In genomic region chr3:14410106-14410500, GRCh38 we compare ENCODE assay signal across 12 cellular contexts. TPM values are rescaled to one million over a fixed set of nuclear protein-coding genes. Genes with fewer than 3 reads are reported as not detected.
DNase-seq lines count a peak whose midpoint lies in the region; ATAC-seq and TF ChIP-seq lines count a peak whose summit lies in the region.
"Had no signal": no experiment of that assay in that cellular context is flagged by ENCODE, and none has a peak within 500 bp of the region (broad histone marks: within the 10 kb centered on the region; RNA-seq: fewer than 3 reads in every experiment).

No MANE protein-coding gene starts in this region.

- H3K9me3 Mint-ChIP-seq in MCF 10A (ENCODE audit: unreplicated experiment) (no peaks in the 10 kb centered on the region), WTC11 (no peaks in the 10 kb centered on the region)
- no peaks in the 10 kb centered on the region for H3K9me3 Mint-ChIP-seq in CD4-positive, alpha-beta memory T cell

- H3K27me3 Mint-ChIP-seq in MCF 10A (ENCODE audit: insufficient read depth, unreplicated experiment) (no peaks in the 10 kb centered on the region), WTC11 (ENCODE audit: low read depth) (no peaks in the 10 kb centered on the region)
- no peaks in the 10 kb centered on the region for H3K27me3 Mint-ChIP-seq in CD4-positive, alpha-beta memory T cell

- DNase-seq in MCF 10A (ENCODE audit: unreplicated experiment): no peak
- no peak for DNase-seq in breast epithelium (ENCODE audit: low spot score in 2 of 2)
- no peak for DNase-seq in WTC11 (ENCODE audit: low spot score)
- no peak for DNase-seq in left lung
- no peak for DNase-seq in thyroid gland
- DNase-seq in CD4-positive, alpha-beta memory T cell: no peak
- DNase-seq in NCI-H1436 treated with DMSO at 0.1 percent for 48 hours (lab: John Stamatoyannopoulos, UW): no peak
- DNase-seq: caudate nucleus, NCI-H1436 had no signal

- peaks cover 32% of the 10 kb centered on the region for H3K4me1 Mint-ChIP-seq in MCF 10A (ENCODE audit: insufficient read depth, unreplicated experiment)
- peaks cover 86% of the 10 kb centered on the region for H3K4me1 Mint-ChIP-seq in WTC11
- peaks cover 22 to 55% (median 42%) of the 10 kb centered on the region in 4 donors for H3K4me1 Mint-ChIP-seq in CD4-positive, alpha-beta memory T cell

- TF ChIP-seq CTCF in MCF 10A (IDR thresholded peaks at IDR 0.05; ENCODE audit: unreplicated experiment): no peak
- no peak for TF ChIP-seq CTCF in breast epithelium (IDR thresholded peaks at IDR 0.05)
- TF ChIP-seq CTCF in WTC11 (IDR thresholded peaks at IDR 0.05): no peak
- no peak for TF ChIP-seq CTCF in left lung (IDR thresholded peaks at IDR 0.05)
- TF ChIP-seq CTCF in thyroid gland (IDR thresholded peaks at IDR 0.05): no peak

- no peaks in the 10 kb centered on the region for H3K9me3 ChIP-seq in breast epithelium
- no peaks in the 10 kb centered on the region for H3K9me3 ChIP-seq in left lung
- H3K9me3 ChIP-seq in thyroid gland: no peaks in the 10 kb centered on the region
- H3K9me3 ChIP-seq in CD4-positive, alpha-beta memory T cell (ENCODE audit: control insufficient read depth in 1 of 2, low read length in 2 of 2): no peaks in the 10 kb centered on the region

- H3K4me1 ChIP-seq in breast epithelium: peaks cover 0 to 3% of the 10 kb centered on the region in 2 donors
- peaks cover 51 to 100% of the 10 kb centered on the region in 2 donors for H3K4me1 ChIP-seq in left lung
- peaks cover 68 to 95% of the 10 kb centered on the region in 2 donors for H3K4me1 ChIP-seq in thyroid gland
- peaks cover 40% of the 10 kb centered on the region for H3K4me1 ChIP-seq in CD4-positive, alpha-beta memory T cell (ENCODE audit: insufficient read depth, low read length)

- POLR2A ChIA-PET in MCF 10A (lab: Yijun Ruan, JAX) (no interaction called here), WTC11 (lab: Charles Lee) (no interaction called here)
- POLR2A ChIA-PET in CD4-positive, alpha-beta memory T cell (lab: Charles Lee; ENCODE audit: partially characterized antibody): interaction anchor here (15.7 kb wide), 1 partner anchor 18 kb away, joined by 394 read pairs; no protein-coding TSS in a partner anchor

- peak overlapping the region in 1 of 2 donors; percentile 35 for H3K27ac ChIP-seq in breast epithelium
- H3K27ac ChIP-seq in left lung: peak overlapping the region; percentile 77 to 90
- peak overlapping the region; percentile 74 to 93 (median 83) for H3K27ac ChIP-seq in thyroid gland
- no peak overlapping the region for H3K27ac ChIP-seq in CD4-positive, alpha-beta memory T cell (ENCODE audit: low read depth, low read length)
- H3K27ac ChIP-seq: epithelial cell of prostate had no signal

- ATAC-seq in WTC11 (no peak), left lung (no peak), HG03045 (IDR thresholded peaks at IDR 0.05; ENCODE audit: unreplicated experiment) (no peak)

- CTCF ChIA-PET in MCF 10A (lab: Yijun Ruan, JAX): interaction anchor here (0.6 kb wide), 1 partner anchor 177 kb away, joined by 3 read pairs; no protein-coding TSS in a partner anchor
- CTCF ChIA-PET in WTC11 (lab: Charles Lee): interaction anchor here (3.0 kb wide), 1 partner anchor 48 kb away, joined by 10 read pairs; no protein-coding TSS in a partner anchor
- CTCF ChIA-PET in CD4-positive, alpha-beta memory T cell (lab: Charles Lee; ENCODE audit: partially characterized antibody): interaction anchor here (0.9 to 1.5 kb wide), 2 partner anchors 19 to 22 kb away, joined by 3 to 4 read pairs; no protein-coding TSS in a partner anchor

- H3K27me3 ChIP-seq in breast epithelium (no peaks in the 10 kb centered on the region), left lung (no peaks in the 10 kb centered on the region), thyroid gland (no peaks in the 10 kb centered on the region)
- H3K27me3 ChIP-seq in CD4-positive, alpha-beta memory T cell (ENCODE audit: insufficient read depth, low read length): no peaks in the 10 kb centered on the region

- intact Hi-C loops in MCF 10A (cut with micrococcal nuclease) (no loop called here), breast epithelium (cut with DNase I; ENCODE audit: low total_unique reads) (no loop called here), left lung (cut with DNase I) (no loop called here), thyroid gland (cut with DNase I) (no loop called here)
- intact Hi-C loops in CD4-positive, alpha-beta memory T cell (cut with micrococcal nuclease): no loop called here

- WGBS in thyroid gland, 2 donors: 89 to 90% methylated on average over 5 of the region's 5 CpGs

- H3K36me3 Mint-ChIP-seq in MCF 10A (ENCODE audit: insufficient read depth, unreplicated experiment) (peaks cover 7% of the 10 kb centered on the region), WTC11 (peaks cover 38% of the 10 kb centered on the region)
- peaks cover 17 to 44% of the 10 kb centered on the region in 2 donors for H3K36me3 Mint-ChIP-seq in CD4-positive, alpha-beta memory T cell

- H3K4me3 Mint-ChIP-seq in MCF 10A (ENCODE audit: unreplicated experiment): no peak overlapping the region
- no peak overlapping the region for H3K4me3 Mint-ChIP-seq in WTC11
- H3K4me3 Mint-ChIP-seq in CD4-positive, alpha-beta memory T cell: no peak overlapping the region

- no peak for TF ChIP-seq POLR2A in breast epithelium (IDR thresholded peaks at IDR 0.05)
- no peak for TF ChIP-seq POLR2A in thyroid gland (IDR thresholded peaks at IDR 0.05)

- BruUV-seq in MCF 10A (replicated peaks; lab: Mats Ljungman, UMichigan): no TSS peak

- H3K36me3 ChIP-seq in breast epithelium: no peaks in the 10 kb centered on the region
- H3K36me3 ChIP-seq in left lung: peaks cover 0 to 36% of the 10 kb centered on the region in 2 donors
- H3K36me3 ChIP-seq in thyroid gland: no peaks in the 10 kb centered on the region
- peaks cover 15% of the 10 kb centered on the region for H3K36me3 ChIP-seq in CD4-positive, alpha-beta memory T cell (ENCODE audit: insufficient read depth, low read length)

- no peak overlapping the region for H3K4me3 ChIP-seq in breast epithelium
- no peak overlapping the region for H3K4me3 ChIP-seq in left lung
- no peak overlapping the region for H3K4me3 ChIP-seq in thyroid gland (replicated peaks in 1 of 3)
- no peak overlapping the region for H3K4me3 ChIP-seq in CD4-positive, alpha-beta memory T cell (ENCODE audit: low read length in 2 of 2)
- H3K4me3 ChIP-seq: lung had no signal

- H3K27ac Mint-ChIP-seq in MCF 10A (ENCODE audit: low read depth, unreplicated experiment) (peak overlapping the region; percentile 39), WTC11 (0 out of 2 replicates have a peak overlapping the region, but pooled peaks have one; percentile 94)
- H3K27ac Mint-ChIP-seq in CD4-positive, alpha-beta memory T cell: peak overlapping the region in 3 of 7 donors; percentile 13 to 66 (median 46)

TF ChIP-seq in WTC11, 78 proteins besides CTCF, POLR2A, EP300 and RAD21 (continues in another document):
- TF ChIP-seq MXD4 (CRISPR knock-in tag; IDR thresholded peaks at IDR 0.05; ENCODE audit: borderline replicate concordance) (no peak), GRHL2 (CRISPR knock-in tag; IDR thresholded peaks at IDR 0.05; ENCODE audit: insufficient replicate concordance, severe bottlenecking) (no peak), AR (CRISPR knock-in tag; IDR thresholded peaks at IDR 0.05) (no peak), ELF4 (CRISPR knock-in tag; IDR thresholded peaks at IDR 0.05; ENCODE audit: low read depth) (no peak), TP53 (CRISPR knock-in tag; IDR thresholded peaks at IDR 0.05) (no peak), TCF7 (CRISPR knock-in tag; IDR thresholded peaks at IDR 0.05; ENCODE audit: low read depth) (no peak), E2F1 (CRISPR knock-in tag; IDR thresholded peaks at IDR 0.05) (no peak), ZNF671 (CRISPR knock-in tag; IDR thresholded peaks at IDR 0.05) (no peak), NFYB (CRISPR knock-in tag; conservative IDR thresholded peaks at IDR 0.05; ENCODE audit: low read depth) (no peak)

RNA-seq across cellular contexts. Expression of gene SLC6A6, which starts 7.7 kb away (rescaled TPM):
- 4.6 and 7.6 TPM in 2 replicates for total RNA-seq in MCF 10A (2022)
- 10 to 100 TPM; 22.1 to 52.4 (median 27.5) TPM for total RNA-seq in breast epithelium
- total RNA-seq in WTC11 (2021): 144 to 211 TPM (median 147 TPM) in 3 replicates
- total RNA-seq in left lung: 100 to 1,000 TPM in 1 of 2 donors, 10 to 100 TPM in 1; 32.2 to 134 TPM
- total RNA-seq in thyroid gland: 10 to 100 TPM; 42.7 to 98.0 (median 72.5) TPM
- 10 to 100 TPM; 50.6 to 51.8 TPM for total RNA-seq in CD4-positive, alpha-beta memory T cell
- polyA plus RNA-seq in CD4-positive, alpha-beta memory T cell: 1 to 10 TPM; 3.8 to 8.8 TPM
